In the genomic region with DNA sequence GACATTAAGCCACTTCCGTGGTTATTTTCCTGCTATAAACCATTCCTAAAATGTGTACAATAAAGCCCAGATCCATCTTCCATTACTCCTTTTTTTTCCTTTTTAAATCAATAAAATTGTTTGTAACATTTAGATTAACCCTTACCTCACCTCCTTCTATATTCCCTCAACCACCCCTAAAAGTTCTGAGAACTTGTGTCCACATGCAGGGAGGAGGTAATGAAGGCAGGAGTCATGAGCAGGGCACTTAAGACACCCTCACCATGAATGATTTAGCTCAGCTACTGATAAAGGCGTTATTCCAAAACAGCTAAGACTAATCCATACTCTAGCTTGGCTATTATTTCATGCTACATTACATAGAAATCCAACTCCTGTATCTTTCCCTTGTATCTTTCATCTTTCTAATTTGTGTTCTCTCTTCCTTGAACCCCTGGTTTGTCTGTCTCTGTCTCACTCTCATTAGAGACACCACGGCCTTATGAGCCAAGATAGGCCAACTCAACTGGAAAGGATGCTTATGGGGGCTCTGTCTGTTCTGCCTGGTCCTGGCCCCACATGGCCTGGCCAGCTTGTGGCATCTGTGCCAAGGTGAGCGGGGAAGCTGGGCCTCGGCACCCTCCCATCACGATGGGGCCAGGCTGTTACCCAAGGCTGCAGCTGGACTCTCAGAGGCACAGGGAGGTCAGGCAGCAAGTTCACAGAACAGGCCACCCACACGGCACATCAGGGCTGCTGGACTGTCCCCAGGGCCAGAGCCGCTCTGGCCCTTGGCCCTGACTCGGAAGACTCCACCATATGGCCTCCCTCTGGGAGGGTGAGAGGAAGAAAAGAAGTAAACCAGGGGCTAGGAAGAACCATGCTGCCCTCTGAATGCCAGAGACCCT, we compare ENCODE assay signal across 2 cellular contexts.
TF ChIP-seq lines count a peak whose summit lies in the region.

No MANE protein-coding gene starts in this region.

TF ChIP-seq in HCT116, 20 proteins besides CTCF, POLR2A, EP300 and RAD21:
- TF ChIP-seq ZFX (IDR thresholded peaks at IDR 0.05) (no peak), SRF (IDR thresholded peaks at IDR 0.05; ENCODE audit: low read depth) (no peak), FOSL1 (IDR thresholded peaks at IDR 0.05; ENCODE audit: low read depth) (no peak), SP1 (IDR thresholded peaks at IDR 0.05; ENCODE audit: low read depth) (no peak), EZH2phosphoT487 (IDR thresholded peaks at IDR 0.05; ENCODE audit: borderline replicate concordance) (no peak), EZH2 (IDR thresholded peaks at IDR 0.05) (no peak), CEBPB (IDR thresholded peaks at IDR 0.05; ENCODE audit: low read depth) (no peak), ATF3 (IDR thresholded peaks at IDR 0.05) (no peak), YY1 (IDR thresholded peaks at IDR 0.05; ENCODE audit: extremely low read depth, insufficient replicate concordance, low read depth, low read length) (no peak), ELF1 (IDR thresholded peaks at IDR 0.05; ENCODE audit: borderline replicate concordance, low read depth) (no peak), JUND (IDR thresholded peaks at IDR 0.05) (no peak), ZNF274 (IDR thresholded peaks at IDR 0.05; ENCODE audit: low read depth, low read length) (no peak), ZBTB33 (IDR thresholded peaks at IDR 0.05; ENCODE audit: extremely low read depth, insufficient replicate concordance, low read length) (no peak), TCF7L2 (IDR thresholded peaks at IDR 0.05; ENCODE audit: borderline replicate concordance, extremely low read depth, insufficient read depth, insufficient read length) (no peak), CBX3 (IDR thresholded peaks at IDR 0.05; ENCODE audit: low read depth) (no peak), EGR1 (IDR thresholded peaks at IDR 0.05; ENCODE audit: low read depth) (no peak)
- TF ChIP-seq, protein P1, sequence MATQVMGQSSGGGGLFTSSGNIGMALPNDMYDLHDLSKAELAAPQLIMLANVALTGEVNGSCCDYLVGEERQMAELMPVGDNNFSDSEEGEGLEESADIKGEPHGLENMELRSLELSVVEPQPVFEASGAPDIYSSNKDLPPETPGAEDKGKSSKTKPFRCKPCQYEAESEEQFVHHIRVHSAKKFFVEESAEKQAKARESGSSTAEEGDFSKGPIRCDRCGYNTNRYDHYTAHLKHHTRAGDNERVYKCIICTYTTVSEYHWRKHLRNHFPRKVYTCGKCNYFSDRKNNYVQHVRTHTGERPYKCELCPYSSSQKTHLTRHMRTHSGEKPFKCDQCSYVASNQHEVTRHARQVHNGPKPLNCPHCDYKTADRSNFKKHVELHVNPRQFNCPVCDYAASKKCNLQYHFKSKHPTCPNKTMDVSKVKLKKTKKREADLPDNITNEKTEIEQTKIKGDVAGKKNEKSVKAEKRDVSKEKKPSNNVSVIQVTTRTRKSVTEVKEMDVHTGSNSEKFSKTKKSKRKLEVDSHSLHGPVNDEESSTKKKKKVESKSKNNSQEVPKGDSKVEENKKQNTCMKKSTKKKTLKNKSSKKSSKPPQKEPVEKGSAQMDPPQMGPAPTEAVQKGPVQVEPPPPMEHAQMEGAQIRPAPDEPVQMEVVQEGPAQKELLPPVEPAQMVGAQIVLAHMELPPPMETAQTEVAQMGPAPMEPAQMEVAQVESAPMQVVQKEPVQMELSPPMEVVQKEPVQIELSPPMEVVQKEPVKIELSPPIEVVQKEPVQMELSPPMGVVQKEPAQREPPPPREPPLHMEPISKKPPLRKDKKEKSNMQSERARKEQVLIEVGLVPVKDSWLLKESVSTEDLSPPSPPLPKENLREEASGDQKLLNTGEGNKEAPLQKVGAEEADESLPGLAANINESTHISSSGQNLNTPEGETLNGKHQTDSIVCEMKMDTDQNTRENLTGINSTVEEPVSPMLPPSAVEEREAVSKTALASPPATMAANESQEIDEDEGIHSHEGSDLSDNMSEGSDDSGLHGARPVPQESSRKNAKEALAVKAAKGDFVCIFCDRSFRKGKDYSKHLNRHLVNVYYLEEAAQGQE (IDR thresholded peaks at IDR 0.05; ENCODE audit: low read depth) = no peak
- TF ChIP-seq, protein P2, sequence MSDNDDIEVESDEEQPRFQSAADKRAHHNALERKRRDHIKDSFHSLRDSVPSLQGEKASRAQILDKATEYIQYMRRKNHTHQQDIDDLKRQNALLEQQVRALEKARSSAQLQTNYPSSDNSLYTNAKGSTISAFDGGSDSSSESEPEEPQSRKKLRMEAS (IDR thresholded peaks at IDR 0.05) = no peak

TF ChIP-seq in H1, 55 proteins besides CTCF, POLR2A, EP300 and RAD21:
- no peak for TF ChIP-seq SP4 (IDR thresholded peaks at IDR 0.05; ENCODE audit: low read length)
